In the genomic region with DNA sequence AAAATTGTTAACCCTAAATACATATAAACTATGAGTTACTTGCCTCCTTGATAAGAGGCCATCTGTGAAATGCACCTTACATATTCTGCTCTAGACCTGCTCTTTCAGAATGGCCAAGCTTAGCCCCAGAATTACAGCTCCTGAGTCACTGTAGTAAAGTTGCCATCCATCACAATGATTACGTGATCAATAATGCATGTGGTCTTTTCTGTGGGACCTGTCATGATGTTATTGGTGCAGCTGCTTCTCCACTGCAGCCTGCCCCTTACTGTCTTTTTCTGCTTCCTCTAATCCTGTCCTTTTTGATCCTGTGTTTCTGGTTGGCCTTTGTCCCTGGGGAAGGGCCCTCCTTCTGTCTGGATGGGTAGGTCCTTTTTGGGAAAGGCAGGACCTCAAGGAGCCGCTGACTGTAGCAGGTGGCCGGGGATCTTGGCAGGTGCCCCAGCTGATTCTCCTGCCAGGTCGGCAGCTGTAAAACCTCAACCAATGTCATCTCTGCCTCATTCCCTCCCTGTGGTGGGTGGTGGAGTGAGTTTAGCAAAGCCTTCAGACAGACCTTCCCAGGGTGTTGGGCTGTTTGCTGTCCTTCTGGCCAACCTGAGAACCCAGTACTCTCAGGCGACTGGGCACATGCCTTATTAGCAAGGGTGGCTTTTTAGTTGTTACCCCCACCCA, we compare ENCODE assay signal across 8 cellular contexts.
A peak's percentile ranks its signal among the peaks of the same experiment; 100 is the strongest.
DNase-seq lines count a peak whose midpoint lies in the region; TF ChIP-seq lines count a peak whose summit lies in the region.

No MANE protein-coding gene starts in this region.

- H3K27me3 Mint-ChIP-seq in glutamatergic neuron (ENCODE audit: unreplicated experiment) = peaks cover 12% of the 10 kb centered on the region

- 22 to 35% (median 30%) methylated on average over 5 of the region's 5 CpGs for WGBS in stomach, 5 donors

- peak overlapping the region; percentile 77 for H3K4me3 Mint-ChIP-seq in glutamatergic neuron (ENCODE audit: unreplicated experiment)

- H3K27ac Mint-ChIP-seq in glutamatergic neuron (ENCODE audit: unreplicated experiment) = peak overlapping the region; percentile 89

- peaks cover 0 to 25% (median 19%) of the 10 kb centered on the region in 4 donors for H3K36me3 ChIP-seq in stomach

- H3K9me3 ChIP-seq in stomach = no peaks in the 10 kb centered on the region

- DNase-seq in NCI-H1417 (lab: John Stamatoyannopoulos, UW) (peak in 2 of 3 experiments; percentile 36 to 46), NCI-H1417 treated with DMSO at 0.1 percent for 48 hours (lab: John Stamatoyannopoulos, UW) (no peak), RPMI8226 (peak; percentile 61), glutamatergic neuron (peak; percentile 35), stomach (peak; percentile 67), 8988T (no peak), SW480 (ENCODE audit: low spot score) (no peak), KG1 (lab: John Stamatoyannopoulos, UW) (no peak)

- peak overlapping the region in 1 of 4 donors; percentile 0 for H3K4me3 ChIP-seq in stomach

- no peak for TF ChIP-seq CTCF in glutamatergic neuron (IDR thresholded peaks at IDR 0.05; ENCODE audit: partially characterized antibody, unreplicated experiment)
- TF ChIP-seq CTCF in stomach (IDR thresholded peaks at IDR 0.05) = peak in 1 of 7 experiments; percentile 6

- no peak for TF ChIP-seq EP300 in stomach (IDR thresholded peaks at IDR 0.05)

- intact Hi-C loops in stomach (cut with DNase I; ENCODE audit: low total_unique reads) = no loop called here

- peaks cover 37% of the 10 kb centered on the region for H3K4me1 Mint-ChIP-seq in glutamatergic neuron (ENCODE audit: low read depth, unreplicated experiment)

- H3K27me3 ChIP-seq in stomach = no peaks in the 10 kb centered on the region

- H3K4me1 ChIP-seq in stomach = peaks cover 74 to 91% (median 80%) of the 10 kb centered on the region in 4 donors

- no peak for TF ChIP-seq POLR2A in stomach (IDR thresholded peaks at IDR 0.05)

- peaks cover 19% of the 10 kb centered on the region for H3K9me3 Mint-ChIP-seq in glutamatergic neuron (ENCODE audit: unreplicated experiment)

- peak overlapping the region in 4 of 5 donors; percentile 13 to 81 (median 66) for H3K27ac ChIP-seq in stomach

- peaks cover 13% of the 10 kb centered on the region for H3K36me3 Mint-ChIP-seq in glutamatergic neuron (ENCODE audit: unreplicated experiment)

Comparison
In these comparisons a context has a peak if more than half of its experiments do, and no peak if none do; other contexts are left out.
1. DNase-seq: peak in NCI-H1417 (2 of 3), RPMI8226 (single experiment), glutamatergic neuron (single experiment) and stomach (single experiment); none in NCI-H1417 treated with DMSO at 0.1 percent for 48 hours (single experiment), 8988T (single experiment), SW480 (single experiment) and KG1 (single experiment).